In the genomic region with DNA sequence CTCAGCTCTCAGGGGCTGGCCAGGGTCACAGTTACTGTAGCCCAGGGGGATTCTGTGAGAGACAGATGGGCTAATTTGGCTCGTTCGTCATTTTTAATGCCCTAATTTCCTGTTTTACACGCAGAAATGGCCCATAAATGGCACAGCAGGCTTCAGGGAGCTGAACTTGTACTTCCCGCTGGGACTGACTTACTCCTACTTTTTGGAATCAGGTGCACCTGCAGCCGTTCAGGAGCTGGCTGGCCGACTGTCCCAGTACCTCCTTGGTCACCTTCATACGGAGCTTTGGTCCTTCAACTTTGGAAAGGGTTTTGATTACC, we compare ENCODE assay signal across 2 cellular contexts.
TF ChIP-seq lines count a peak whose summit lies in the region.

No MANE protein-coding gene starts in this region.

TF ChIP-seq in HEK293, 187 proteins besides CTCF, POLR2A, EP300 and RAD21 (continued from another document):
- TF ChIP-seq, protein P1, sequence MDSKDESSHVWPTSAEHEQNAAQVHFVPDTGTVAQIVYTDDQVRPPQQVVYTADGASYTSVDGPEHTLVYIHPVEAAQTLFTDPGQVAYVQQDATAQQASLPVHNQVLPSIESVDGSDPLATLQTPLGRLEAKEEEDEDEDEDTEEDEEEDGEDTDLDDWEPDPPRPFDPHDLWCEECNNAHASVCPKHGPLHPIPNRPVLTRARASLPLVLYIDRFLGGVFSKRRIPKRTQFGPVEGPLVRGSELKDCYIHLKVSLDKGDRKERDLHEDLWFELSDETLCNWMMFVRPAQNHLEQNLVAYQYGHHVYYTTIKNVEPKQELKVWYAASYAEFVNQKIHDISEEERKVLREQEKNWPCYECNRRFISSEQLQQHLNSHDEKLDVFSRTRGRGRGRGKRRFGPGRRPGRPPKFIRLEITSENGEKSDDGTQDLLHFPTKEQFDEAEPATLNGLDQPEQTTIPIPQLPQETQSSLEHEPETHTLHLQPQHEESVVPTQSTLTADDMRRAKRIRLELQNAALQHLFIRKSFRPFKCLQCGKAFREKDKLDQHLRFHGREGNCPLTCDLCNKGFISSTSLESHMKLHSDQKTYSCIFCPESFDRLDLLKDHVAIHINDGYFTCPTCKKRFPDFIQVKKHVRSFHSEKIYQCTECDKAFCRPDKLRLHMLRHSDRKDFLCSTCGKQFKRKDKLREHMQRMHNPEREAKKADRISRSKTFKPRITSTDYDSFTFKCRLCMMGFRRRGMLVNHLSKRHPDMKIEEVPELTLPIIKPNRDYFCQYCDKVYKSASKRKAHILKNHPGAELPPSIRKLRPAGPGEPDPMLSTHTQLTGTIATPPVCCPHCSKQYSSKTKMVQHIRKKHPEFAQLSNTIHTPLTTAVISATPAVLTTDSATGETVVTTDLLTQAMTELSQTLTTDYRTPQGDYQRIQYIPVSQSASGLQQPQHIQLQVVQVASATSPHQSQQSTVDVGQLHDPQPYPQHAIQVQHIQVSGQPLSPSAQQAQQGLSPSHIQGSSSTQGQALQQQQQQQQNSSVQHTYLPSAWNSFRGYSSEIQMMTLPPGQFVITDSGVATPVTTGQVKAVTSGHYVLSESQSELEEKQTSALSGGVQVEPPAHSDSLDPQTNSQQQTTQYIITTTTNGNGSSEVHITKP (tag by site-specific recombination; IDR thresholded peaks at IDR 0.05): no peak
- TF ChIP-seq ZBTB21 (tag by site-specific recombination; IDR thresholded peaks at IDR 0.05) (no peak), ZNF677 (tag by site-specific recombination; IDR thresholded peaks at IDR 0.05) (no peak), OSR2 (tag by site-specific recombination; IDR thresholded peaks at IDR 0.05) (peak; percentile 56; the same call in 1 of the 2 replicates), ZBTB8A (tag by site-specific recombination; IDR thresholded peaks at IDR 0.05) (peak; percentile 86; the same call in 1 of the 2 replicates)
TF ChIP-seq in HEK293: peak in this region for 6.

TF ChIP-seq in K562, 482 proteins besides CTCF, POLR2A, EP300 and RAD21 (continued from another document):
- TF ChIP-seq BMI1 (IDR thresholded peaks at IDR 0.05; ENCODE audit: low read length): no peak
- no peak for TF ChIP-seq HMG20A (CRISPR knock-in tag; conservative IDR thresholded peaks at IDR 0.05)
TF ChIP-seq in K562: peak in this region for 0.
